8 cellular contexts compared by ENCODE assay signal in the genomic region with DNA sequence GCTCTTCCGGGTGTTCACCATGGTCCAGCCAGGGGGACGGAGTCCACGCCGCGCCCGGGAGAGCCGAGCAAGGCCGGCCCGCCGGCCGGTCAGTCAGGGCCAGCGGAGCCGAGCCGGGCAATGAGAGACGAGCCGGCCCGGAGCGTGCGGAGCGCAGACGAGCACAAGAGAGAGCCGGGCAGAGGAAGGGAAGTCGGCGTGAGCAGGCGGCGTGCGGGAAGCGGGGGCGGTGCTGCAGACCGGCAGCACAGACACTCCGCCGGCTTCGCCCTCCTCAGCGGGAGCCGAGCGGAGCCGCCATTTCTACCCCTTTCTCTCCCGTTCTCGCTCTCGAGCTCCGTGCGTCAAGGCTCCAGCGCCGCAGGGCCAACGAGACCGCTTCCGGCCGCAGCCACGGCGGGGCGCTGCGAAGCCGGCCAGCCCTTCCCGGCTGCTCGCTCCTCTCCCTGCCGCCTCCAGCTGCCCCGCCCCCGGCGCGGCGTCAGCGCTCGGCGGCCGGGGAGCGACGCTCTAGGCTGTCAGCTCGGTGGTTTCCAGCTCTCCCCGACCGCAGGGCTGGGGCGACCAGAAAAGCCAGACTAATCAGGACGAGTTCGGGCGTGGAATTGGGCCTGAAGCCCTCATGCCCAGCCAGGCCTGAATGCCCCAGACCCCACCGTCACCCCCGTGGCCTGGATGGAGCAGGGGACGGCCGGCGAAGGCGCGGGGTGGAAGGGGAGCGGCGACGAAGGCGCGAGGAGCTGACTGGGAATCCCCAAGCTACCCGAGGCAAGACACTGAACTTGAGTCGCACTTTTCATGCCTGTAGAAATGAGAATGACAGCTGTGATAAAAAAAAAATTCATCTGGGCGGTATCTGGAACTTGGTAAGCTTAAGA. TPM values are rescaled to one million over a fixed set of nuclear protein-coding genes. Genes with fewer than 3 reads are reported as not detected.
A peak's percentile ranks its signal among the peaks of the same experiment; 100 is the strongest.
DNase-seq lines count a peak whose midpoint lies in the region; TF ChIP-seq lines count a peak whose summit lies in the region.

A gene (minus strand): TSS at position 374 of the 878 bp plus-strand sequence. CDS start 353 bp downstream, at position 21.

- H3K9me3 Mint-ChIP-seq in neural progenitor cell, result no peaks in the 10 kb centered on the region

- H3K79me2 ChIP-seq in neural progenitor cell (ENCODE audit: low read depth), result peaks cover 74% of the 10 kb centered on the region

- TF ChIP-seq CTCF in foreskin fibroblast (IDR thresholded peaks at IDR 0.05; ENCODE audit: low read depth, low read length), result peak; percentile 64
- peak; percentile 85 for TF ChIP-seq CTCF in neural progenitor cell (IDR thresholded peaks at IDR 0.05)

- H3K27me3 ChIP-seq in HAP-1 (ENCODE audit: low read depth), result no peaks in the 10 kb centered on the region
- H3K27me3 ChIP-seq in MG63, result no peaks in the 10 kb centered on the region
- H3K27me3 ChIP-seq in neural progenitor cell, result no peaks in the 10 kb centered on the region

- H3K27ac ChIP-seq in neural progenitor cell, result peak within 1 kb of the TSS; percentile 78

- peak within 1 kb of the TSS; percentile 82 for H3K4me2 ChIP-seq in neural progenitor cell

- H3K36me3 ChIP-seq in HAP-1 (replicated peaks) (no peaks in the 10 kb centered on the region; the same call in 1 of the 2 replicates), MG63 (peaks cover 3% of the 10 kb centered on the region; the same call in 1 of the 2 replicates), neural progenitor cell (no peaks in the 10 kb centered on the region)

- H3K4me1 ChIP-seq in HAP-1, result peaks cover 10% of the 10 kb centered on the region
- peaks cover 17% of the 10 kb centered on the region for H3K4me1 ChIP-seq in neural progenitor cell

- H3K27me3 Mint-ChIP-seq in neural progenitor cell (ENCODE audit: insufficient read depth, low read depth), result no peaks in the 10 kb centered on the region

- H3K27ac Mint-ChIP-seq in neural progenitor cell, result peak within 1 kb of the TSS; percentile 98

- in situ Hi-C loops in HAP-1 (cut with MboI; ENCODE audit: low sequenced_read_pairs), result loop anchor here (10.0 kb wide), 1 partner anchor 158 kb away; a partner anchor contains a TSS

- peaks cover 22% of the 10 kb centered on the region for H3K4me1 Mint-ChIP-seq in neural progenitor cell

- DNase-seq in GDM1 (lab: John Stamatoyannopoulos, UW), result peak; percentile 97
- DNase-seq in HAP-1 (ENCODE audit: low spot score in 2 of 2), result peak; percentile 89 to 94
- peak; percentile 92 for DNase-seq in MG63
- DNase-seq in SHP77 treated with DMSO at 0.1 percent for 48 hours (lab: John Stamatoyannopoulos, UW), result peak; percentile 63
- DNase-seq in activated gamma-delta T cell (lab: John Stamatoyannopoulos, UW), result peak; percentile 91
- DNase-seq in foreskin fibroblast, result peak; percentile 96 to 99
- DNase-seq in neural progenitor cell (ENCODE audit: low spot score), result peak; percentile 98
- DNase-seq in stromal cell of bone marrow (ENCODE audit: low read depth), result peak; percentile 91

- H3K36me3 Mint-ChIP-seq in neural progenitor cell, result peaks cover 3% of the 10 kb centered on the region

- H4K20me1 ChIP-seq in neural progenitor cell (ENCODE audit: low read depth), result peaks cover 5% of the 10 kb centered on the region

- peaks cover 18% of the 10 kb centered on the region for H3F3A ChIP-seq in neural progenitor cell (ENCODE audit: low read depth)

- H3K9me3 ChIP-seq in HAP-1 (no peaks in the 10 kb centered on the region), MG63 (no peaks in the 10 kb centered on the region), neural progenitor cell (ENCODE audit: low read depth) (no peaks in the 10 kb centered on the region)

- H3K4me3 ChIP-seq in HAP-1 (peak within 1 kb of the TSS; percentile 90), MG63 (peak within 1 kb of the TSS; percentile 99), foreskin fibroblast (ENCODE audit: low read depth in 1 of 2, low read length in 2 of 2) (peak within 1 kb of the TSS; percentile 90 to 95), neural progenitor cell (peak within 1 kb of the TSS; percentile 94)

- peak within 1 kb of the TSS; percentile 95 for H3K9ac ChIP-seq in neural progenitor cell

- peak within 1 kb of the TSS; percentile 99 for H3K4me3 Mint-ChIP-seq in neural progenitor cell

- peak within 1 kb of the TSS; percentile 93 for H2AFZ ChIP-seq in neural progenitor cell (replicated peaks)

RNA-seq across cellular contexts. Expression of the gene that starts here (rescaled TPM):
- 2.9 and 4.5 TPM in 2 replicates for total RNA-seq in MG63 (2014; rRNA removed; shearing (Covaris generic); ENCODE audit: low replicate concordance)
- total RNA-seq in neural progenitor cell (ENCODE audit: low replicate concordance), result 22.4 and 38.7 TPM in 2 replicates

Comparison
In these comparisons a context has a peak if more than half of its experiments do, and no peak if none do; other contexts are left out.
1. Peak in every context shown above with its lines: DNase-seq, H3K4me3 ChIP-seq and H3K27ac ChIP-seq.